In genomic region chrX:40202456-40202855, GRCh38 we compare ENCODE assay signal across 16 cellular contexts.
DNase-seq lines count a peak whose midpoint lies in the region; ATAC-seq and TF ChIP-seq lines count a peak whose summit lies in the region.
"Had no signal": no experiment of that assay in that cellular context is flagged by ENCODE, and none has a peak within 500 bp of the region (broad histone marks: within the 10 kb centered on the region; RNA-seq: fewer than 3 reads in every experiment).

No MANE protein-coding gene starts in this region.

- in situ Hi-C loops in transverse colon (cut with MboI; ENCODE audit: low pct_ligation_motif_present in 1 of 4, low pct_unique_long_range_greater_than_20kb in 1 of 4, low sequenced_read_pairs in 3 of 4): no loop called here

- peaks cover 33% of the 10 kb centered on the region for H3K4me1 Mint-ChIP-seq in stimulated activated naive CD8-positive, alpha-beta T cell treated with anti-CD3 and anti-CD28 coated beads, Interleukin-15, amount 100 ng/mL, for 72 hours
- peaks cover 27% of the 10 kb centered on the region for H3K4me1 Mint-ChIP-seq in activated CD4-positive, alpha-beta memory T cell treated with anti-CD3 and anti-CD28 coated beads, Interleukin-2, amount 10 ng/mL, durations not matched to agents 7 days and 5 days

- H3K79me2 ChIP-seq in MM.1S (ENCODE audit: low read length): no peaks in the 10 kb centered on the region

- peak; percentile 9 to 32 for DNase-seq in stimulated activated naive CD8-positive, alpha-beta T cell treated with anti-CD3 and anti-CD28 coated beads, Interleukin-15, amount 100 ng/mL, for 72 hours
- no peak for DNase-seq in stimulated activated naive CD8-positive, alpha-beta T cell treated with anti-CD3 and anti-CD28 coated beads, Interleukin-15, Interleukin-2, amounts not matched to agents 100 U/mL and 50 U/mL, for 24 hours
- DNase-seq in MM.1S (peak; percentile 7), transverse colon (peak; percentile 12), inferior parietal cortex (ENCODE audit: extremely low spot score) (no peak), DMS53 treated with DMSO at 0.1 percent for 48 hours (lab: John Stamatoyannopoulos, UW; ENCODE audit: unreplicated experiment) (no peak)
- peak; percentile 46 for DNase-seq in activated CD4-positive, alpha-beta memory T cell treated with anti-CD3 and anti-CD28 coated beads, Interleukin-2, amount 10 ng/mL, durations not matched to agents 7 days and 5 days
- DNase-seq in stimulated activated CD4-positive, alpha-beta T cell treated with anti-CD3 and anti-CD28 coated beads, Interleukin-2, amount 100 ng/mL, for 48 hours: no peak
- DNase-seq: activated CD4-positive, alpha-beta T cell treated with anti-CD3 and anti-CD28 coated beads, Interleukin-2, amount 50 U/mL, for 1 hour; activated effector memory CD4-positive, alpha-beta T cell treated with Interleukin-2 at 50 U/mL for 16 hours; NCI-H2081; NCI-H82; Right ventricle myocardium superior; substantia nigra had no signal

- H3K9me3 Mint-ChIP-seq in stimulated activated naive CD8-positive, alpha-beta T cell treated with anti-CD3 and anti-CD28 coated beads, Interleukin-15, amount 100 ng/mL, for 72 hours: no peaks in the 10 kb centered on the region
- no peaks in the 10 kb centered on the region for H3K9me3 Mint-ChIP-seq in activated CD4-positive, alpha-beta memory T cell treated with anti-CD3 and anti-CD28 coated beads, Interleukin-2, amount 10 ng/mL, durations not matched to agents 7 days and 5 days

- no peaks in the 10 kb centered on the region for H3K27me3 Mint-ChIP-seq in stimulated activated naive CD8-positive, alpha-beta T cell treated with anti-CD3 and anti-CD28 coated beads, Interleukin-15, amount 100 ng/mL, for 72 hours
- no peaks in the 10 kb centered on the region for H3K27me3 Mint-ChIP-seq in activated CD4-positive, alpha-beta memory T cell treated with anti-CD3 and anti-CD28 coated beads, Interleukin-2, amount 10 ng/mL, durations not matched to agents 7 days and 5 days

- H3K9me3 ChIP-seq in MM.1S (replicated peaks; ENCODE audit: insufficient read depth, low read length): no peaks in the 10 kb centered on the region
- no peaks in the 10 kb centered on the region for H3K9me3 ChIP-seq in transverse colon

- intact Hi-C loops in transverse colon (cut with DNase I; ENCODE audit: low total_unique reads): no loop called here

- no peaks in the 10 kb centered on the region for H3K36me3 Mint-ChIP-seq in activated CD4-positive, alpha-beta memory T cell treated with anti-CD3 and anti-CD28 coated beads, Interleukin-2, amount 10 ng/mL, durations not matched to agents 7 days and 5 days (ENCODE audit: low read depth)

- H3K4me3 Mint-ChIP-seq in stimulated activated naive CD8-positive, alpha-beta T cell treated with anti-CD3 and anti-CD28 coated beads, Interleukin-15, amount 100 ng/mL, for 72 hours: peak overlapping the region; percentile 15
- H3K4me3 Mint-ChIP-seq in activated CD4-positive, alpha-beta memory T cell treated with anti-CD3 and anti-CD28 coated beads, Interleukin-2, amount 10 ng/mL, durations not matched to agents 7 days and 5 days: peak overlapping the region; percentile 7
- H3K4me3 Mint-ChIP-seq: neural crest cell had no signal

- POLR2A ChIA-PET in activated CD4-positive, alpha-beta memory T cell treated with anti-CD3 and anti-CD28 coated beads, Interleukin-2, amount 10 ng/mL, durations not matched to agents 7 days and 5 days (lab: Charles Lee): interaction anchor here (0.6 to 1.3 kb wide), 2 partner anchors 26 to 79 kb away, joined by 3 read pairs; no protein-coding TSS in a partner anchor

- no peaks in the 10 kb centered on the region for H3K36me3 ChIP-seq in MM.1S (replicated peaks; ENCODE audit: insufficient read depth, low read length)
- H3K36me3 ChIP-seq in transverse colon: no peaks in the 10 kb centered on the region

- WGBS in transverse colon (ENCODE audit: low coverage in 1 of 2), 2 donors: 78% methylated on average over 5 of the region's 5 CpGs; no CpG with 5 or more reads in 1 of the 2 donors

- H3K9ac ChIP-seq in MM.1S (ENCODE audit: low read length): no peak overlapping the region

- no peak overlapping the region for H3K4me2 ChIP-seq in MM.1S (ENCODE audit: low read depth, low read length)

- no peak for TF ChIP-seq EP300 in transverse colon (IDR thresholded peaks at IDR 0.05; ENCODE audit: low read depth)

- TF ChIP-seq POLR2A in transverse colon (IDR thresholded peaks at IDR 0.05): no peak

- no peak for TF ChIP-seq CTCF in MM.1S (IDR thresholded peaks at IDR 0.05; ENCODE audit: low read length)
- no peak for TF ChIP-seq CTCF in transverse colon (IDR thresholded peaks at IDR 0.05)

- CTCF ChIA-PET in activated CD4-positive, alpha-beta memory T cell treated with anti-CD3 and anti-CD28 coated beads, Interleukin-2, amount 10 ng/mL, durations not matched to agents 7 days and 5 days (lab: Charles Lee): no interaction called here

- no peak overlapping the region for H2AFZ ChIP-seq in MM.1S (ENCODE audit: low read length)

- H3K27me3 ChIP-seq in MM.1S (replicated peaks; ENCODE audit: insufficient read depth, low read length) (no peaks in the 10 kb centered on the region), transverse colon (no peaks in the 10 kb centered on the region)

- peak overlapping the region in 1 of 2 donors; percentile 63 for H3K27ac Mint-ChIP-seq in stimulated activated naive CD8-positive, alpha-beta T cell treated with anti-CD3 and anti-CD28 coated beads, Interleukin-15, amount 100 ng/mL, for 72 hours
- H3K27ac Mint-ChIP-seq in activated CD4-positive, alpha-beta memory T cell treated with anti-CD3 and anti-CD28 coated beads, Interleukin-2, amount 10 ng/mL, durations not matched to agents 7 days and 5 days: peak overlapping the region; percentile 79

- peak; percentile 77 for ATAC-seq in stimulated activated naive CD8-positive, alpha-beta T cell treated with anti-CD3 and anti-CD28 coated beads, Interleukin-15, amount 100 ng/mL, for 72 hours
- no peak for ATAC-seq in stimulated activated naive CD8-positive, alpha-beta T cell treated with anti-CD3 and anti-CD28 coated beads, Interleukin-15, Interleukin-2, amounts not matched to agents 100 U/mL and 50 U/mL, for 24 hours

- no peaks in the 10 kb centered on the region for H3K9me2 ChIP-seq in MM.1S (replicated peaks; ENCODE audit: insufficient read depth, low read length)

- H3K27ac ChIP-seq in MM.1S (ENCODE audit: low read length) (no peak overlapping the region), transverse colon (no peak overlapping the region)
- H3K27ac ChIP-seq: coronary artery had no signal

- no peaks in the 10 kb centered on the region for H4K20me1 ChIP-seq in MM.1S (ENCODE audit: insufficient read depth, low read length)

- H3K4me3 ChIP-seq in MM.1S (ENCODE audit: low read length) (no peak overlapping the region), transverse colon (no peak overlapping the region)
- H3K4me3 ChIP-seq: coronary artery had no signal

- H3F3A ChIP-seq in MM.1S (ENCODE audit: insufficient read depth, low read length): no peaks in the 10 kb centered on the region

- H3K4me1 ChIP-seq in MM.1S (ENCODE audit: low read length) (no peaks in the 10 kb centered on the region), transverse colon (no peaks in the 10 kb centered on the region)

Comparison
In these comparisons a context has a peak if more than half of its experiments do, and no peak if none do; other contexts are left out.
1. DNase-seq: peak in stimulated activated naive CD8-positive, alpha-beta T cell treated with anti-CD3 and anti-CD28 coated beads, Interleukin-15, amount 100 ng/mL, for 72 hours (2 of 2), MM.1S (single experiment), activated CD4-positive, alpha-beta memory T cell treated with anti-CD3 and anti-CD28 coated beads, Interleukin-2, amount 10 ng/mL, durations not matched to agents 7 days and 5 days (single experiment) and transverse colon (single experiment); none in stimulated activated naive CD8-positive, alpha-beta T cell treated with anti-CD3 and anti-CD28 coated beads, Interleukin-15, Interleukin-2, amounts not matched to agents 100 U/mL and 50 U/mL, for 24 hours (single experiment), stimulated activated CD4-positive, alpha-beta T cell treated with anti-CD3 and anti-CD28 coated beads, Interleukin-2, amount 100 ng/mL, for 48 hours (0 of 2), inferior parietal cortex (single experiment) and DMS53 treated with DMSO at 0.1 percent for 48 hours (single experiment).